ENCODE assay signal across 8 cellular contexts in the genomic region with DNA sequence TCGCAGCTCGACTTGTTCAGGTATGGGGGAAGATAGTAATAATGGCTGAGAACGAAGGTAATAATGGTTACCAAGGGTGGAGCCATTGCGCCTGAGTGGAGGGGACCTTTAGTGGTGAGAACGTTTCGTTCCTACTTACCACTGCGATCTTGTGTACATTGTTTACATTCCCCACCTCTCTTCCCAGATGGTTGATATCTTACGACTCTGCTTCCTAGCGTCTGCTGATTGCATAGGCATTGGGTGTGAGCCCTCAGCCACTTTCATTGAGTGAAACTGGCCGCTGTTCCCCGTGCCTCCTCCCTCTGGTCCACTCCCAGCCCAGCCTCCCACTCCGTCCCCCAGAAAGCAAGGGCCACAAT. TPM values are rescaled to one million over a fixed set of nuclear protein-coding genes. Genes with fewer than 3 reads are reported as not detected.
DNase-seq lines count a peak whose midpoint lies in the region; ATAC-seq and TF ChIP-seq lines count a peak whose summit lies in the region.

No MANE protein-coding gene starts in this region.

- H3K9me3 ChIP-seq in Karpas-422 (ENCODE audit: low read length) (no peaks in the 10 kb centered on the region), right lobe of liver (no peaks in the 10 kb centered on the region)

- peak overlapping the region; percentile 89 for H3K9ac ChIP-seq in Karpas-422 (ENCODE audit: low read length)

- TF ChIP-seq CTCF in brain microvascular endothelial cell (IDR thresholded peaks at IDR 0.05; ENCODE audit: low read depth, low read length, missing control alignments) (no peak), right lobe of liver (IDR thresholded peaks at IDR 0.05) (no peak)

- H3K4me3 ChIP-seq in Karpas-422 (ENCODE audit: low read length), result peak overlapping the region; percentile 84
- peak overlapping the region; percentile 77 for H3K4me3 ChIP-seq in brain microvascular endothelial cell (ENCODE audit: low read depth, low read length)
- peak overlapping the region; percentile 46 to 70 (median 67) for H3K4me3 ChIP-seq in right lobe of liver
- H3K4me3 ChIP-seq in urinary bladder (ENCODE audit: low read depth, low read length), result peak overlapping the region; percentile 64

- no peak overlapping the region for H2AFZ ChIP-seq in Karpas-422 (ENCODE audit: low read length)

- H3K4me1 ChIP-seq in Karpas-422 (ENCODE audit: low read length), result peaks cover 27% of the 10 kb centered on the region
- H3K4me1 ChIP-seq in right lobe of liver, result peaks cover 0 to 6% (median 0%) of the 10 kb centered on the region in 4 donors
- no peaks in the 10 kb centered on the region for H3K4me1 ChIP-seq in urinary bladder (ENCODE audit: insufficient read depth)

- no peaks in the 10 kb centered on the region; the same call in 1 of the 2 replicates for H4K20me1 ChIP-seq in Karpas-422 (ENCODE audit: insufficient read depth, low read depth, low read length)

- H3K27ac ChIP-seq in Karpas-422 (ENCODE audit: low read length) (no peak overlapping the region), brain microvascular endothelial cell (peak overlapping the region; percentile 91), right lobe of liver (no peak overlapping the region), urinary bladder (ENCODE audit: low read depth) (peak overlapping the region; percentile 69)

- DNase-seq in D341Med (ENCODE audit: low spot score), result peak; percentile 10
- DNase-seq in Karpas-422, result no peak
- no peak for DNase-seq in brain microvascular endothelial cell
- DNase-seq in right lobe of liver, result no peak
- no peak for DNase-seq in putamen (ENCODE audit: low spot score)
- DNase-seq in dedifferentiated amniotic fluid mesenchymal stem cell (ENCODE audit: extremely low spot score), result no peak

- H3K36me3 ChIP-seq in Karpas-422 (ENCODE audit: insufficient read depth, low read length) (no peaks in the 10 kb centered on the region), brain microvascular endothelial cell (replicated peaks) (no peaks in the 10 kb centered on the region), right lobe of liver (no peaks in the 10 kb centered on the region), urinary bladder (ENCODE audit: insufficient read depth) (no peaks in the 10 kb centered on the region)

- H3K79me2 ChIP-seq in Karpas-422 (ENCODE audit: low read length), result peaks cover 23% of the 10 kb centered on the region

- TF ChIP-seq POLR2A in right lobe of liver (IDR thresholded peaks at IDR 0.05), result no peak

- in situ Hi-C loops in brain microvascular endothelial cell (cut with HindIII; ENCODE audit: low pct_ligation_motif_present, low sequenced_read_pairs), result no loop called here

- no peaks in the 10 kb centered on the region for H3K27me3 ChIP-seq in Karpas-422 (ENCODE audit: low read length)
- H3K27me3 ChIP-seq in brain microvascular endothelial cell (replicated peaks), result no peaks in the 10 kb centered on the region
- no peaks in the 10 kb centered on the region for H3K27me3 ChIP-seq in right lobe of liver

- intact Hi-C loops in right lobe of liver (cut with DNase I), result no loop called here

- ATAC-seq in GM21515 (IDR thresholded peaks at IDR 0.05; ENCODE audit: unreplicated experiment), result peak; percentile 16
- ATAC-seq in right lobe of liver, result peak in 2 of 4 donors; percentile 3 to 9

- peak overlapping the region; percentile 80 for H3K4me2 ChIP-seq in Karpas-422 (ENCODE audit: low read depth, low read length, poor library complexity, severe bottlenecking)

- WGBS in right lobe of liver (ENCODE audit: insufficient coverage, low coverage, low lambda C conversion rate, missing lambda C conversion rate), result 22% methylated on average over 8 of the region's 12 CpGs
- 1% methylated on average over 12 of the region's 12 CpGs for WGBS in urinary bladder

- H3K9me2 ChIP-seq in Karpas-422 (replicated peaks; ENCODE audit: insufficient read depth, low read length), result no peaks in the 10 kb centered on the region

RNA-seq across cellular contexts. Expression of gene IGBP1, which starts 0.8 kb away (rescaled TPM):
- total RNA-seq in Karpas-422 (2014; rRNA removed; shearing (Covaris generic); ENCODE audit: low replicate concordance), result 89.5 and 92.5 TPM in 2 replicates
- total RNA-seq in right lobe of liver (10 to 100 TPM in 5 of 6 experiments, 1 to 10 TPM in 1; 10.0 to 15.4 (median 11.4) TPM), urinary bladder (65.5 TPM)
- 77.0 TPM for polyA plus RNA-seq in urinary bladder

RNA-seq across cellular contexts. Expression of gene DGAT2L6, which starts 43.2 kb away (rescaled TPM):
- total RNA-seq in Karpas-422 (2014; rRNA removed; shearing (Covaris generic); ENCODE audit: low replicate concordance), result not detected in 2 replicates
- not detected for total RNA-seq in right lobe of liver
- total RNA-seq in urinary bladder, result not detected
- polyA plus RNA-seq in urinary bladder, result not detected

Comparison
In these comparisons a context has a peak if more than half of its experiments do, and no peak if none do; other contexts are left out.
1. H3K27ac ChIP-seq: peak in brain microvascular endothelial cell (single experiment) and urinary bladder (single experiment); none in Karpas-422 (single experiment) and right lobe of liver (0 of 3).
2. Peak in every context shown above with its lines, with median percentiles within 50 percentile points of each other: H3K4me3 ChIP-seq.